Comparison of ENCODE assay signal across 8 cellular contexts in the genomic region with DNA sequence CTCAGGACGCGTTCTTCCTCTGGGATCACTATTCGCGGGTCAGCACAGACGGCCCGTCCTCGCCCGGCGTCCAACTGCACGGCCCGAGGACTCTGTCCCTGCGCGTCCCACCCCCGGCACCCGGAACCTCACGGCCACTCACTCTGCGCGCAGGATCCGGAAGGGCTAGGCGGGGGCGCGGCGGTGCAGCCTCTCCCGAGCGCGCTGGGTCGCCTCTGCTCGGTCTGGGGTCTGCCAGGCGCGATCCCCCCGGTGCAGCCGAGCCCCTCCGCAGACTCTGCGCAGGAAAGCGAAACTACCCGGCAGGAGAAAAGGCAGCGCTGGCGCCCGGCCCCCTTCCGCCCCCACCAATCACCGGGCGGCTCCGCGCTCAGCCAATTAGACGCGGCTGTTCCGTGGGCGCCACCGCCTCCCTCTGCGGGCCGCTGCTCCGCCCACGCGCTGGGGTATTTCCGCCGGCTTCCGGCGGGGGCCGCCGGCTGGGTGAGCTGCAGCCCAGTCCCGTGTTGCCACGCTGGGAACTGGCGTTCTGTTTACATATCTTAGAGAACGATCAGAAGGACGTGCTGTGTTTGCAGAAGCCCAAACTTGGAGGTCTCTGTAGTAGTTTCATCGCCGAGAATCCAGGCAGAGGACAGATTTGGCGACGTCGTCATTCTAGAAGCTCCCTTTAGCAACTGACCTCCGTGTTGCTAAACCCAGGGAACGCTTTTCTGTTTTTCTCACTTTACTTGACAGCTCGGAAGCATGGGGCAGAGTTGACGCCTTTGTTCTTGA. TPM values are rescaled to one million over a fixed set of nuclear protein-coding genes. Genes with fewer than 3 reads are reported as not detected.
DNase-seq lines count a peak whose midpoint lies in the region; ATAC-seq and TF ChIP-seq lines count a peak whose summit lies in the region.

STAT1 (minus strand) TSS at position 296 of the 777 bp plus-strand sequence. CDS start 4,168 bp downstream, outside the sequence.

- H3K9ac ChIP-seq in PC-3 (ENCODE audit: low read length): peak within 1 kb of the TSS; percentile 79

- POLR2A ChIA-PET in PC-3 (lab: Charles Lee; ENCODE audit: unreplicated experiment): interaction anchor here (0.7 kb wide), 1 partner anchor 610 kb away, joined by 5 read pairs; no protein-coding TSS in a partner anchor

- peak within 1 kb of the TSS; percentile 43 for H3K27ac ChIP-seq in PC-3 (ENCODE audit: low read length)
- peak within 1 kb of the TSS; percentile 84 to 96 (median 91) for H3K27ac ChIP-seq in esophagus muscularis mucosa (replicated peaks in 1 of 4)
- peak within 1 kb of the TSS; percentile 98 for H3K27ac ChIP-seq in muscle layer of duodenum (ENCODE audit: low read length)

- DNase-seq in DMS53 (lab: John Stamatoyannopoulos, UW): peak; percentile 96
- peak; percentile 94 for DNase-seq in PC-3
- DNase-seq in activated T-cell treated with anti-CD3 and anti-CD28 coated beads, Interleukin-2, amount 50 U/mL, for 1 hour: peak; percentile 98
- DNase-seq in esophagus muscularis mucosa (ENCODE audit: extremely low spot score): peak; percentile 98
- DNase-seq in stimulated activated CD8-positive, alpha-beta memory T cell treated with anti-CD3 and anti-CD28 coated beads, Interleukin-7, amount 100 ng/mL, for 24 hours (ENCODE audit: low read depth): peak; percentile 91

- H3K36me3 ChIP-seq in PC-3 (ENCODE audit: low read depth, low read length) (peaks cover 3% of the 10 kb centered on the region; the same call in 1 of the 2 replicates), esophagus muscularis mucosa (peaks cover 0 to 23% (median 3%) of the 10 kb centered on the region in 4 donors), muscle layer of duodenum (ENCODE audit: control insufficient read depth in 1 of 2, insufficient read depth in 2 of 2, low read length in 2 of 2) (peaks cover 5 to 14% of the 10 kb centered on the region in 2 donors)

- H3K4me3 ChIP-seq in PC-3 (ENCODE audit: low read length) (peak within 1 kb of the TSS; percentile 89), esophagus muscularis mucosa (peak within 1 kb of the TSS; percentile 77 to 89 (median 84)), muscle layer of duodenum (ENCODE audit: low read depth in 1 of 2, low read length in 2 of 2) (peak within 1 kb of the TSS; percentile 91 to 100)

- no peak within 1 kb of the TSS for H3K4me3 Mint-ChIP-seq in IgD-negative memory B cell

- H3F3A ChIP-seq in PC-3 (ENCODE audit: low read length, unreplicated experiment): no peaks in the 10 kb centered on the region

- H3K27ac Mint-ChIP-seq in IgD-negative memory B cell: no peak within 1 kb of the TSS

- H3K36me3 Mint-ChIP-seq in IgD-negative memory B cell: no peaks in the 10 kb centered on the region

- H2AFZ ChIP-seq in PC-3 (ENCODE audit: low read length): peak within 1 kb of the TSS; percentile 89

- peaks cover 0 to 2% (median 0%) of the 10 kb centered on the region in 3 donors for H3K9me3 Mint-ChIP-seq in IgD-negative memory B cell

- intact Hi-C loops in PC-3 (cut with micrococcal nuclease) (loop anchor here (5.0 kb wide), 1 partner anchor 132 kb away; the partner anchor contains the start of gene GLS), esophagus muscularis mucosa (cut with DNase I) (loop anchor here (10.0 kb wide), 1 partner anchor 169 kb away; no protein-coding TSS in a partner anchor)

- H3K4me1 Mint-ChIP-seq in IgD-negative memory B cell: peaks cover 17 to 20% (median 20%) of the 10 kb centered on the region in 3 donors

- ATAC-seq in GM21576 (IDR thresholded peaks at IDR 0.05; ENCODE audit: unreplicated experiment): peak; percentile 81
- ATAC-seq in PC-3: peak; percentile 86

- no TSS peak for BruUV-seq in PC-3 (replicated peaks; lab: Mats Ljungman, UMichigan)

- CTCF ChIA-PET in PC-3 (lab: Charles Lee): no interaction called here

- no peaks in the 10 kb centered on the region for H3K9me2 ChIP-seq in PC-3 (replicated peaks; ENCODE audit: low read length)

- TF ChIP-seq CTCF in PC-3 (conservative IDR thresholded peaks at IDR 0.05; ENCODE audit: low read depth, low read length): no peak
- peak in 2 of 3 experiments; percentile 16 to 22 for TF ChIP-seq CTCF in esophagus muscularis mucosa (IDR thresholded peaks at IDR 0.05)

- H3K4me1 ChIP-seq in PC-3 (ENCODE audit: insufficient read depth, low read length) (peaks cover 24% of the 10 kb centered on the region), esophagus muscularis mucosa (peaks cover 22 to 35% (median 34%) of the 10 kb centered on the region in 4 donors), muscle layer of duodenum (ENCODE audit: control insufficient read depth in 1 of 2, insufficient read depth in 2 of 2, low read length in 2 of 2) (peaks cover 10 to 19% of the 10 kb centered on the region in 2 donors)

- no peaks in the 10 kb centered on the region for H4K20me1 ChIP-seq in PC-3 (ENCODE audit: low read length)

- H3K9me3 ChIP-seq in PC-3 (ENCODE audit: low read length): no peaks in the 10 kb centered on the region
- no peaks in the 10 kb centered on the region for H3K9me3 ChIP-seq in esophagus muscularis mucosa
- no peaks in the 10 kb centered on the region for H3K9me3 ChIP-seq in muscle layer of duodenum (ENCODE audit: control insufficient read depth in 1 of 2, low read length in 2 of 2)

- no peaks in the 10 kb centered on the region for H3K27me3 Mint-ChIP-seq in IgD-negative memory B cell

- WGBS in esophagus muscularis mucosa: under 1% methylated on average over 32 of the region's 74 CpGs

- TF ChIP-seq EP300 in esophagus muscularis mucosa (IDR thresholded peaks at IDR 0.05): peak; percentile 49

- H3K79me2 ChIP-seq in PC-3 (ENCODE audit: low read length): peaks cover 37% of the 10 kb centered on the region

- peak within 1 kb of the TSS; percentile 92 for H3K4me2 ChIP-seq in PC-3 (ENCODE audit: low read length)

- no peaks in the 10 kb centered on the region for H3K27me3 ChIP-seq in PC-3 (ENCODE audit: low read length)
- H3K27me3 ChIP-seq in esophagus muscularis mucosa: no peaks in the 10 kb centered on the region
- no peaks in the 10 kb centered on the region for H3K27me3 ChIP-seq in muscle layer of duodenum (ENCODE audit: low read depth, low read length)

- TF ChIP-seq POLR2A in esophagus muscularis mucosa (IDR thresholded peaks at IDR 0.05; ENCODE audit: low read depth): peak; percentile 78

RNA-seq across cellular contexts. Expression of gene STAT1, which starts in this region (rescaled TPM):
- polyA plus RNA-seq in IgD-negative memory B cell: 73.8 TPM
- 45.6 and 47.9 TPM in 2 replicates for total RNA-seq in PC-3 (2014; rRNA removed)
- total RNA-seq in esophagus muscularis mucosa: 10 to 100 TPM; 44.2 to 57.3 (median 48.6) TPM

Comparison
In these comparisons a context has a peak if more than half of its experiments do, and no peak if none do; other contexts are left out.
1. Peak in every context shown above with its lines: DNase-seq, ATAC-seq, H3K4me3 ChIP-seq and H3K27ac ChIP-seq.
2. H3K27ac ChIP-seq: peak in every context shown above with its lines; median percentile 98 in muscle layer of duodenum; 91 in esophagus muscularis mucosa; 43 in PC-3.